Comparison of ENCODE assay signal across 8 cellular contexts in genomic region chr18:62522178-62522509, GRCh38. TPM values are rescaled to one million over a fixed set of nuclear protein-coding genes. Genes with fewer than 3 reads are reported as not detected.
A peak's percentile ranks its signal among the peaks of the same experiment; 100 is the strongest.
DNase-seq lines count a peak whose midpoint lies in the region; ATAC-seq and TF ChIP-seq lines count a peak whose summit lies in the region.

No MANE protein-coding gene starts in this region.

- H3K9ac ChIP-seq in colonic mucosa (ENCODE audit: low read depth in 2 of 2, low read length in 2 of 2), result peak overlapping the region; percentile 84 to 96

- H3K4me1 ChIP-seq in colonic mucosa, result peaks cover 3% of the 10 kb centered on the region
- H3K4me1 ChIP-seq in muscle layer of duodenum (ENCODE audit: control insufficient read depth in 1 of 2, insufficient read depth in 2 of 2, low read length in 2 of 2), result peaks cover 14 to 20% of the 10 kb centered on the region in 2 donors

- H3K27ac ChIP-seq in colonic mucosa (peak overlapping the region; percentile 97), muscle layer of duodenum (ENCODE audit: low read length) (peak overlapping the region; percentile 54)

- DNase-seq in NB4 (ENCODE audit: low read depth) (no peak), colonic mucosa (no peak), amygdala (lab: John Stamatoyannopoulos, UW) (no peak), NCI-H2029 treated with DMSO at 0.1 percent for 48 hours (lab: John Stamatoyannopoulos, UW) (no peak)
- no peak for DNase-seq in stimulated activated naive CD4-positive, alpha-beta T cell (lab: John Stamatoyannopoulos, UW)

- H3K9me3 ChIP-seq in colonic mucosa, result no peaks in the 10 kb centered on the region
- H3K9me3 ChIP-seq in muscle layer of duodenum (ENCODE audit: control insufficient read depth in 1 of 2, low read length in 2 of 2), result no peaks in the 10 kb centered on the region

- H3K4me3 ChIP-seq in GM08714 (ENCODE audit: low read length) (peak overlapping the region; percentile 94), NB4 (ENCODE audit: low read depth, low read length) (peak overlapping the region; percentile 73), colonic mucosa (peak overlapping the region; percentile 92), muscle layer of duodenum (ENCODE audit: low read depth in 1 of 2, low read length in 2 of 2) (peak overlapping the region; percentile 56 to 87)

- no peak for TF ChIP-seq CTCF in NB4 (IDR thresholded peaks at IDR 0.05; ENCODE audit: low read depth, low read length)
- no peak for TF ChIP-seq CTCF in colonic mucosa (IDR thresholded peaks at IDR 0.05)

- TF ChIP-seq POLR2A in NB4 (IDR thresholded peaks at IDR 0.05; ENCODE audit: extremely low read depth, insufficient read length), result no peak

- H3K27me3 ChIP-seq in colonic mucosa, result no peaks in the 10 kb centered on the region
- H3K27me3 ChIP-seq in muscle layer of duodenum (ENCODE audit: low read depth, low read length), result no peaks in the 10 kb centered on the region

- H3K36me3 ChIP-seq in colonic mucosa, result no peaks in the 10 kb centered on the region
- H3K36me3 ChIP-seq in muscle layer of duodenum (ENCODE audit: control insufficient read depth in 1 of 2, insufficient read depth in 2 of 2, low read length in 2 of 2), result no peaks in the 10 kb centered on the region

- ATAC-seq in GM21723 (IDR thresholded peaks at IDR 0.05; ENCODE audit: unreplicated experiment), result peak; percentile 7

- intact Hi-C loops in colonic mucosa (cut with DNase I), result loop anchor here (5.0 kb wide), 1 partner anchor 85 kb away; no protein-coding TSS in a partner anchor

RNA-seq across cellular contexts. Expression of gene ZCCHC2, which starts 0.7 kb away (rescaled TPM):
- total RNA-seq in colonic mucosa, result 10 to 100 TPM; 24.7 to 25.7 TPM
